Comparison of ENCODE assay signal across 29 cellular contexts in genomic region chr11:100963375-100963774, GRCh38.
"Had no signal": no experiment of that assay in that cellular context is flagged by ENCODE, and none has a peak within 500 bp of the region (broad histone marks: within the 10 kb centered on the region; RNA-seq: fewer than 3 reads in every experiment).

No MANE protein-coding gene starts in this region.

- H3K4me1 ChIP-seq: gastrocnemius medialis, prostate gland, sigmoid colon, stomach had no signal

- H3K27me3 ChIP-seq: esophagus muscularis mucosa, gastrocnemius medialis, ovary, sigmoid colon, stomach, tibial nerve had no signal

- H3K36me3 ChIP-seq: ovary, prostate gland, WERI-Rb-1 had no signal

- DNase-seq: activated CD4-positive, alpha-beta memory T cell treated with anti-CD3 and anti-CD28 coated beads for 36 hours; activated CD4-positive, alpha-beta T cell treated with anti-CD3 and anti-CD28 coated beads, Interleukin-2, amount 10 ng/mL, durations not matched to agents 24 days and 14 days; activated CD8-positive, alpha-beta memory T cell treated with anti-CD3 and anti-CD28 coated beads, Interleukin-2, amount 50 U/mL, for 4 hours; activated gamma-delta T cell; activated naive CD4-positive, alpha-beta T cell treated with anti-CD3 and anti-CD28 coated beads, Interleukin-2, amount 10 ng/mL, durations not matched to agents 7 days and 5 days; activated naive CD8-positive, alpha-beta T cell treated with anti-CD3 and anti-CD28 coated beads, Interleukin-2, amount 10 ng/mL, durations not matched to agents 7 days and 5 days; activated T-cell treated with anti-CD3 and anti-CD28 coated beads, Interleukin-2, amount 50 U/mL, for 1 hour; amniotic stem cell; caudate nucleus; cortex of kidney; gastrocnemius medialis; hippocampal formation; kidney; left colon; midbrain; naive thymus-derived CD4-positive, alpha-beta T cell; ovary; sigmoid colon; small intestine; stimulated activated CD4-positive, alpha-beta T cell treated with anti-CD3 and anti-CD28 coated beads, Interleukin-1b, Interleukin-23, amount 100 ng/mL, for 48 hours; stimulated activated CD4-positive, alpha-beta T cell treated with anti-CD3 and anti-CD28 coated beads, Interleukin-4, amount 100 ng/mL, for 4 hours; stimulated activated CD8-positive, alpha-beta memory T cell treated with anti-CD3 and anti-CD28 coated beads, Interleukin-4, amount 100 ng/mL, for 48 hours; stimulated activated naive B cell treated with anti-CD40 and anti-IgM and Interleukin-4, amounts not matched to agents 10 μg/mL and 1 μg/mL and 100 μg/mL, for 72 hours; stomach; T-helper 9 cell; WERI-Rb-1 had no signal

- H3K4me3 ChIP-seq: esophagus muscularis mucosa, gastrocnemius medialis, ovary, prostate gland, sigmoid colon, stomach, tibial nerve had no signal

- H3K9me3 ChIP-seq: esophagus muscularis mucosa, gastrocnemius medialis, ovary, prostate gland, stomach had no signal

- H3K27ac ChIP-seq: esophagus muscularis mucosa, gastrocnemius medialis, ovary, prostate gland, sigmoid colon, stomach, tibial nerve, WERI-Rb-1 had no signal
